Comparison of ENCODE assay signal across 8 cellular contexts in the genomic region with DNA sequence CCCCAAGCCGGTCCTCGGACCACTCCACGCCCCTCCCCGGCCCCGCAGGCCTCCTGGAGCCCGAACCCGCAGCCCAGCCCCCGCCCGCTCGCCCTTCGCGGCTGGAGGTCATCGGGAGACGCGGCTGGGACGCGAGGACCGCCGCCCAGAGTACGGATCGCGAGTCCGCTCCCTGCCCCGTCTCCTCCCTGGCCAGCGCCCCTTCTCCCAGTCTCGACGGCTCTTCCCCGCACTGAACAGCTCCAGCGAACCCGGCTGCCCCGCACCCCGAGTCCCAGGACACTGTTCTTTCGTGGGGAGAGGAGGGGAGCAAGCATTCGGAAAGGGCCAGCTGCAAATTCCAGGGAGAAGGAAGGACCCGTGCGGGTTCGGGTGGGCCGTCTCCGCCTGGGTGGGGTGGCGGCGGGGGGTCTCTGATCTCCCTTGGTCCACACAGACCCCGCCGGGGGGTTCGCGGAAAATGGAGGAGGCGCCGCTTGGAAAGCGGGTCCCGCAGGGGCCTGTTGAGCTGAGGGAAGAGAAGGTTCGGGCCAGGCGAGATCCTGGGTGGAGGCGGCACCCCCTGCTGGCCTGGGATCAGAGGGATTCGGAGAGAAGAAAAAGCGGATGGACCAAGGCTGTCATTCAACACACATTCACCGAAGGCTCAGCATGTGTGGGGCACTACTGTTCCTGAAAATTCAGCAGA.
A peak's percentile ranks its signal among the peaks of the same experiment; 100 is the strongest.
DNase-seq lines count a peak whose midpoint lies in the region; ATAC-seq and TF ChIP-seq lines count a peak whose summit lies in the region.

No MANE protein-coding gene starts in this region.

- peak overlapping the region; percentile 73 for H3K9ac ChIP-seq in BLaER1
- peak overlapping the region; percentile 85 for H3K9ac ChIP-seq in NT2/D1 (ENCODE audit: insufficient read length, low read depth)

- H3K4me3 ChIP-seq in BLaER1 = peak overlapping the region; percentile 79
- peak overlapping the region; percentile 73 for H3K4me3 ChIP-seq in NT2/D1 (ENCODE audit: insufficient read length, low read depth)
- peak overlapping the region; percentile 36 for H3K4me3 ChIP-seq in brain microvascular endothelial cell (ENCODE audit: low read depth, low read length)
- peak overlapping the region; percentile 39 to 71 (median 50) for H3K4me3 ChIP-seq in skin epidermis

- H3K4me2 ChIP-seq in BLaER1 = peak overlapping the region; percentile 100

- H3K9me3 ChIP-seq in BLaER1 (no peaks in the 10 kb centered on the region), NT2/D1 (ENCODE audit: insufficient read depth, low read length) (no peaks in the 10 kb centered on the region)

- H3K36me3 ChIP-seq in BLaER1 = no peaks in the 10 kb centered on the region
- no peaks in the 10 kb centered on the region for H3K36me3 ChIP-seq in NT2/D1 (ENCODE audit: insufficient read depth, insufficient read length, low read length)
- no peaks in the 10 kb centered on the region for H3K36me3 ChIP-seq in brain microvascular endothelial cell (replicated peaks)

- in situ Hi-C loops in GM13976 (cut with MboI; ENCODE audit: low sequenced_read_pairs, unreplicated experiment) = loop anchor here (25.0 kb wide), 1 partner anchor 313 kb away; the partner anchor contains the start of genes TLCD2 and WDR81
- in situ Hi-C loops in brain microvascular endothelial cell (cut with HindIII; ENCODE audit: low pct_ligation_motif_present, low sequenced_read_pairs) = no loop called here

- H3K27me3 ChIP-seq in BLaER1 (peaks cover 25% of the 10 kb centered on the region; the same call in 1 of the 2 replicates), NT2/D1 (ENCODE audit: insufficient read depth, insufficient read length) (peaks cover 52% of the 10 kb centered on the region), brain microvascular endothelial cell (replicated peaks) (peaks cover 30% of the 10 kb centered on the region)

- H3K27ac ChIP-seq in BLaER1 = peak overlapping the region; percentile 53; the same call in 1 of the 2 replicates
- H3K27ac ChIP-seq in brain microvascular endothelial cell = no peak overlapping the region
- peak overlapping the region in 7 of 21 experiments; percentile 33 to 69 (median 39) for H3K27ac ChIP-seq in skin epidermis

- TF ChIP-seq CTCF in GM13976 (IDR thresholded peaks at IDR 0.05; ENCODE audit: borderline replicate concordance, control extremely low read depth, extremely low read depth, insufficient read depth, missing control alignments) (peak; percentile 24), brain microvascular endothelial cell (IDR thresholded peaks at IDR 0.05; ENCODE audit: low read depth, low read length, missing control alignments) (peak; percentile 90)

- H3K4me1 ChIP-seq in BLaER1 (peaks cover 69% of the 10 kb centered on the region), NT2/D1 (ENCODE audit: insufficient read depth, insufficient read length) (peaks cover 22% of the 10 kb centered on the region)

- DNase-seq in GM13976 (ENCODE audit: low spot score) (peak; percentile 70), NT2/D1 (ENCODE audit: low read depth, low spot score) (no peak), brain microvascular endothelial cell (peak; percentile 54), iPS-NIHi7 (ENCODE audit: extremely low spot score) (peak; percentile 71)

- ATAC-seq in GM19397 (IDR thresholded peaks at IDR 0.05; ENCODE audit: unreplicated experiment) (no peak), GM19035 (IDR thresholded peaks at IDR 0.05; ENCODE audit: unreplicated experiment) (no peak)

- H4K20me1 ChIP-seq in BLaER1 = peaks cover 7% of the 10 kb centered on the region
